1 cellular context compared by ENCODE assay signal in the genomic region with DNA sequence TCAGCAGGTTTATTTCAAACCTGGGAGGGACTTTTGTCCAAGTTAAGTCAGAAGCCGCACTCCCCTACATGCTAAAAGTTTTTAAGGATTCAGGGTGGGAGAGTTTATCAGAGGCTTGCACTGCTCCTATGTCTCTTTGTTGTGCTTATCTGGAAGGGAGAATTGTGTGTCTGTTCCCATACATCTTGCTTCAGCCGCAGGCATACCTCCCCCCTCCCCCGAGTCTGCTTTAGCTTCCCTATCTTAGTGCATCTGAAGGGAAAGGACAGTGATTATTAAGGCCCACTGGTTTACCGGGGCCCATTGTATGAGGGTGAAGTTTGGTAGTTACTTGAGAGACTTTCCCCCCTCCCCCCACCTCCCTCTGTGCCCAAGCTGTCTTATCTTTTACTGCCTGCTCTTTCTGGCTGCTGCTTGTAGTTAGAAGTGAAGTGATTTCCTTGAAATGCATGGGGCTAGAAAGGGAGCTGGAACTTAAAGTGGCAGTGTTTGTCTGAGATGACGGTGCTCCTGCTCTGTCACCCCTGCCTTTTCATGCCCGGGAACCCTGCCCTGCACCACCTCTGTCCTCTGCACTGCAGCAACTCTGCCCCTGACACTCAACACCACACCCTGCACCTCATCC.
TF ChIP-seq lines count a peak whose summit lies in the region.
"Not testable (repeated sequence)": the region's sequence is repeated elsewhere in the genome, so short reads cannot be mapped to it uniquely, and the experiment has no call there.

No MANE protein-coding gene starts in this region.

TF ChIP-seq in K562, 482 proteins besides CTCF, POLR2A, EP300 and RAD21 (continued from another document):
- TF ChIP-seq PHF21A (IDR thresholded peaks at IDR 0.05; ENCODE audit: borderline replicate concordance, low read depth) (peak; percentile 91; the same call in 1 of the 2 replicates), KLF1 (tag; IDR thresholded peaks at IDR 0.05) (0 out of 2 replicates have a peak, but pooled peaks have one; percentile 38), HDAC1 (IDR thresholded peaks at IDR 0.05) (peak; percentile 89 to 97), ARID1B (IDR thresholded peaks at IDR 0.05) (peak; percentile 94), TEAD1 (CRISPR knock-in tag; IDR thresholded peaks at IDR 0.05) (peak in 1 of 2 experiments; percentile 61; a peak in 2 of 4 replicates), RCOR1 (IDR thresholded peaks at IDR 0.05; ENCODE audit: borderline replicate concordance in 1 of 2, low read depth in 2 of 2, low read length in 2 of 2) (peak; percentile 94 to 96), KDM1A (IDR thresholded peaks at IDR 0.05) (peak; percentile 99 to 100), SMAD4 (CRISPR knock-in tag; conservative IDR thresholded peaks at IDR 0.05) (peak; percentile 98), NCOR1 (IDR thresholded peaks at IDR 0.05) (peak; percentile 97), SMARCE1 (IDR thresholded peaks at IDR 0.05) (peak; percentile 77), BCOR (IDR thresholded peaks at IDR 0.05) (peak; percentile 78; the same call in 1 of the 2 replicates), JUND (IDR thresholded peaks at IDR 0.05; ENCODE audit: borderline replicate concordance, low read depth, low read length) (0 out of 2 replicates have a peak, but pooled peaks have one; percentile 20), MTA3 (IDR thresholded peaks at IDR 0.05; ENCODE audit: borderline replicate concordance) (peak; percentile 61; the same call in 1 of the 2 replicates), SMARCA4 (IDR thresholded peaks at IDR 0.05) (peak; percentile 89), NR2C1 (tag; IDR thresholded peaks at IDR 0.05) (0 out of 2 replicates have a peak, but pooled peaks have one; percentile 33), STAT5A (IDR thresholded peaks at IDR 0.05; ENCODE audit: borderline replicate concordance, low read length) (peak; percentile 74), RB1 (IDR thresholded peaks at IDR 0.05; ENCODE audit: low read depth) (0 out of 2 replicates have a peak, but pooled peaks have one; percentile 27), POLR2AphosphoS5 (IDR thresholded peaks at IDR 0.05; ENCODE audit: control insufficient read depth, insufficient read depth, low read depth, low read length) (peak; percentile 73), NBN (IDR thresholded peaks at IDR 0.05; ENCODE audit: low read depth) (peak; percentile 75; the same call in 1 of the 2 replicates), ZNF444 (CRISPR knock-in tag; IDR thresholded peaks at IDR 0.05) (peak; percentile 80), SOX6 (IDR thresholded peaks at IDR 0.05) (peak; percentile 99), MTA2 (IDR thresholded peaks at IDR 0.05; ENCODE audit: low read depth) (peak; percentile 86), TAL1 (IDR thresholded peaks at IDR 0.05) (peak; percentile 94), CREB1 (IDR thresholded peaks at IDR 0.05) (peak; percentile 11; the same call in 1 of the 2 replicates), ZFX (CRISPR knock-in tag; IDR thresholded peaks at IDR 0.05) (peak; percentile 31; the same call in 1 of the 2 replicates), HDAC3 (IDR thresholded peaks at IDR 0.05; ENCODE audit: borderline replicate concordance, partially characterized antibody) (peak; percentile 93)
- TF ChIP-seq, protein P1, sequence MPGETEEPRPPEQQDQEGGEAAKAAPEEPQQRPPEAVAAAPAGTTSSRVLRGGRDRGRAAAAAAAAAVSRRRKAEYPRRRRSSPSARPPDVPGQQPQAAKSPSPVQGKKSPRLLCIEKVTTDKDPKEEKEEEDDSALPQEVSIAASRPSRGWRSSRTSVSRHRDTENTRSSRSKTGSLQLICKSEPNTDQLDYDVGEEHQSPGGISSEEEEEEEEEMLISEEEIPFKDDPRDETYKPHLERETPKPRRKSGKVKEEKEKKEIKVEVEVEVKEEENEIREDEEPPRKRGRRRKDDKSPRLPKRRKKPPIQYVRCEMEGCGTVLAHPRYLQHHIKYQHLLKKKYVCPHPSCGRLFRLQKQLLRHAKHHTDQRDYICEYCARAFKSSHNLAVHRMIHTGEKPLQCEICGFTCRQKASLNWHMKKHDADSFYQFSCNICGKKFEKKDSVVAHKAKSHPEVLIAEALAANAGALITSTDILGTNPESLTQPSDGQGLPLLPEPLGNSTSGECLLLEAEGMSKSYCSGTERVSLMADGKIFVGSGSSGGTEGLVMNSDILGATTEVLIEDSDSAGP (CRISPR knock-in tag; IDR thresholded peaks at IDR 0.05) = peak; percentile 88
- TF ChIP-seq, protein P2, sequence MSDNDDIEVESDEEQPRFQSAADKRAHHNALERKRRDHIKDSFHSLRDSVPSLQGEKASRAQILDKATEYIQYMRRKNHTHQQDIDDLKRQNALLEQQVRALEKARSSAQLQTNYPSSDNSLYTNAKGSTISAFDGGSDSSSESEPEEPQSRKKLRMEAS (CRISPR knock-in tag; IDR thresholded peaks at IDR 0.05) = peak; percentile 38; the same call in 1 of the 2 replicates
- TF ChIP-seq, protein P3, sequence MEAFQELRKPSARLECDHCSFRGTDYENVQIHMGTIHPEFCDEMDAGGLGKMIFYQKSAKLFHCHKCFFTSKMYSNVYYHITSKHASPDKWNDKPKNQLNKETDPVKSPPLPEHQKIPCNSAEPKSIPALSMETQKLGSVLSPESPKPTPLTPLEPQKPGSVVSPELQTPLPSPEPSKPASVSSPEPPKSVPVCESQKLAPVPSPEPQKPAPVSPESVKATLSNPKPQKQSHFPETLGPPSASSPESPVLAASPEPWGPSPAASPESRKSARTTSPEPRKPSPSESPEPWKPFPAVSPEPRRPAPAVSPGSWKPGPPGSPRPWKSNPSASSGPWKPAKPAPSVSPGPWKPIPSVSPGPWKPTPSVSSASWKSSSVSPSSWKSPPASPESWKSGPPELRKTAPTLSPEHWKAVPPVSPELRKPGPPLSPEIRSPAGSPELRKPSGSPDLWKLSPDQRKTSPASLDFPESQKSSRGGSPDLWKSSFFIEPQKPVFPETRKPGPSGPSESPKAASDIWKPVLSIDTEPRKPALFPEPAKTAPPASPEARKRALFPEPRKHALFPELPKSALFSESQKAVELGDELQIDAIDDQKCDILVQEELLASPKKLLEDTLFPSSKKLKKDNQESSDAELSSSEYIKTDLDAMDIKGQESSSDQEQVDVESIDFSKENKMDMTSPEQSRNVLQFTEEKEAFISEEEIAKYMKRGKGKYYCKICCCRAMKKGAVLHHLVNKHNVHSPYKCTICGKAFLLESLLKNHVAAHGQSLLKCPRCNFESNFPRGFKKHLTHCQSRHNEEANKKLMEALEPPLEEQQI (IDR thresholded peaks at IDR 0.05) = peak; percentile 76
- TF ChIP-seq, protein P4, sequence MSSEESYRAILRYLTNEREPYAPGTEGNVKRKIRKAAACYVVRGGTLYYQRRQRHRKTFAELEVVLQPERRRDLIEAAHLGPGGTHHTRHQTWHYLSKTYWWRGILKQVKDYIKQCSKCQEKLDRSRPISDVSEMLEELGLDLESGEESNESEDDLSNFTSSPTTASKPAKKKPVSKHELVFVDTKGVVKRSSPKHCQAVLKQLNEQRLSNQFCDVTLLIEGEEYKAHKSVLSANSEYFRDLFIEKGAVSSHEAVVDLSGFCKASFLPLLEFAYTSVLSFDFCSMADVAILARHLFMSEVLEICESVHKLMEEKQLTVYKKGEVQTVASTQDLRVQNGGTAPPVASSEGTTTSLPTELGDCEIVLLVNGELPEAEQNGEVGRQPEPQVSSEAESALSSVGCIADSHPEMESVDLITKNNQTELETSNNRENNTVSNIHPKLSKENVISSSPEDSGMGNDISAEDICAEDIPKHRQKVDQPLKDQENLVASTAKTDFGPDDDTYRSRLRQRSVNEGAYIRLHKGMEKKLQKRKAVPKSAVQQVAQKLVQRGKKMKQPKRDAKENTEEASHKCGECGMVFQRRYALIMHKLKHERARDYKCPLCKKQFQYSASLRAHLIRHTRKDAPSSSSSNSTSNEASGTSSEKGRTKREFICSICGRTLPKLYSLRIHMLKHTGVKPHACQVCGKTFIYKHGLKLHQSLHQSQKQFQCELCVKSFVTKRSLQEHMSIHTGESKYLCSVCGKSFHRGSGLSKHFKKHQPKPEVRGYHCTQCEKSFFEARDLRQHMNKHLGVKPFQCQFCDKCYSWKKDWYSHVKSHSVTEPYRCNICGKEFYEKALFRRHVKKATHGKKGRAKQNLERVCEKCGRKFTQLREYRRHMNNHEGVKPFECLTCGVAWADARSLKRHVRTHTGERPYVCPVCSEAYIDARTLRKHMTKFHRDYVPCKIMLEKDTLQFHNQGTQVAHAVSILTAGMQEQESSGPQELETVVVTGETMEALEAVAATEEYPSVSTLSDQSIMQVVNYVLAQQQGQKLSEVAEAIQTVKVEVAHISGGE (CRISPR knock-in tag; IDR thresholded peaks at IDR 0.05) = peak in 1 of 3 experiments; percentile 52; a peak in 1 of 6 replicates
- TF ChIP-seq, protein P5, sequence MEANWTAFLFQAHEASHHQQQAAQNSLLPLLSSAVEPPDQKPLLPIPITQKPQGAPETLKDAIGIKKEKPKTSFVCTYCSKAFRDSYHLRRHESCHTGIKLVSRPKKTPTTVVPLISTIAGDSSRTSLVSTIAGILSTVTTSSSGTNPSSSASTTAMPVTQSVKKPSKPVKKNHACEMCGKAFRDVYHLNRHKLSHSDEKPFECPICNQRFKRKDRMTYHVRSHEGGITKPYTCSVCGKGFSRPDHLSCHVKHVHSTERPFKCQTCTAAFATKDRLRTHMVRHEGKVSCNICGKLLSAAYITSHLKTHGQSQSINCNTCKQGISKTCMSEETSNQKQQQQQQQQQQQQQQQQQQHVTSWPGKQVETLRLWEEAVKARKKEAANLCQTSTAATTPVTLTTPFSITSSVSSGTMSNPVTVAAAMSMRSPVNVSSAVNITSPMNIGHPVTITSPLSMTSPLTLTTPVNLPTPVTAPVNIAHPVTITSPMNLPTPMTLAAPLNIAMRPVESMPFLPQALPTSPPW (CRISPR knock-in tag; IDR thresholded peaks at IDR 0.05) = peak; percentile 90
- TF ChIP-seq JUND (tag; IDR thresholded peaks at IDR 0.05; ENCODE audit: borderline replicate concordance, low read depth, low read length); NR2C1 (IDR thresholded peaks at IDR 0.05); CREB1 (CRISPR knock-in tag; IDR thresholded peaks at IDR 0.05): not testable (repeated sequence)
- TF ChIP-seq, protein P6, sequence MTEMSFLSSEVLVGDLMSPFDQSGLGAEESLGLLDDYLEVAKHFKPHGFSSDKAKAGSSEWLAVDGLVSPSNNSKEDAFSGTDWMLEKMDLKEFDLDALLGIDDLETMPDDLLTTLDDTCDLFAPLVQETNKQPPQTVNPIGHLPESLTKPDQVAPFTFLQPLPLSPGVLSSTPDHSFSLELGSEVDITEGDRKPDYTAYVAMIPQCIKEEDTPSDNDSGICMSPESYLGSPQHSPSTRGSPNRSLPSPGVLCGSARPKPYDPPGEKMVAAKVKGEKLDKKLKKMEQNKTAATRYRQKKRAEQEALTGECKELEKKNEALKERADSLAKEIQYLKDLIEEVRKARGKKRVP (CRISPR knock-in tag; IDR thresholded peaks at IDR 0.05) = 0 out of 2 replicates have a peak, but pooled peaks have one; percentile 45
- TF ChIP-seq, protein P7, sequence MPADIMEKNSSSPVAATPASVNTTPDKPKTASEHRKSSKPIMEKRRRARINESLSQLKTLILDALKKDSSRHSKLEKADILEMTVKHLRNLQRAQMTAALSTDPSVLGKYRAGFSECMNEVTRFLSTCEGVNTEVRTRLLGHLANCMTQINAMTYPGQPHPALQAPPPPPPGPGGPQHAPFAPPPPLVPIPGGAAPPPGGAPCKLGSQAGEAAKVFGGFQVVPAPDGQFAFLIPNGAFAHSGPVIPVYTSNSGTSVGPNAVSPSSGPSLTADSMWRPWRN (IDR thresholded peaks at IDR 0.05; ENCODE audit: low read depth) = peak; percentile 69; the same call in 1 of the 2 replicates
- TF ChIP-seq, protein P8, sequence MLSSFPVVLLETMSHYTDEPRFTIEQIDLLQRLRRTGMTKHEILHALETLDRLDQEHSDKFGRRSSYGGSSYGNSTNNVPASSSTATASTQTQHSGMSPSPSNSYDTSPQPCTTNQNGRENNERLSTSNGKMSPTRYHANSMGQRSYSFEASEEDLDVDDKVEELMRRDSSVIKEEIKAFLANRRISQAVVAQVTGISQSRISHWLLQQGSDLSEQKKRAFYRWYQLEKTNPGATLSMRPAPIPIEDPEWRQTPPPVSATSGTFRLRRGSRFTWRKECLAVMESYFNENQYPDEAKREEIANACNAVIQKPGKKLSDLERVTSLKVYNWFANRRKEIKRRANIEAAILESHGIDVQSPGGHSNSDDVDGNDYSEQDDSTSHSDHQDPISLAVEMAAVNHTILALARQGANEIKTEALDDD (IDR thresholded peaks at IDR 0.05) = peak; percentile 80
